Comparison of ENCODE assay signal across 26 cellular contexts in genomic region chr14:103308717-103309616, GRCh38.
"Had no signal": no experiment of that assay in that cellular context is flagged by ENCODE, and none has a peak within 500 bp of the region (broad histone marks: within the 10 kb centered on the region; RNA-seq: fewer than 3 reads in every experiment).

No MANE protein-coding gene starts in this region.

- H3K9me3 ChIP-seq: SJSA1 had no signal

- H3K4me1 ChIP-seq: Peyer's patch, SJSA1 had no signal

- H3K27ac Mint-ChIP-seq: activated B cell treated with CpG ODN at 0.5 μM for 24 hours; activated CD4-positive, alpha-beta T cell treated with anti-CD3 and anti-CD28 coated beads, Interleukin-2, amount 10 ng/mL, durations not matched to agents 24 days and 14 days; activated CD8-positive, alpha-beta memory T cell treated with anti-CD3 and anti-CD28 coated beads, Interleukin-2, amount 10 ng/mL, durations not matched to agents 7 days and 5 days; activated naive CD4-positive, alpha-beta T cell treated with anti-CD3 and anti-CD28 coated beads for 36 hours; activated naive CD8-positive, alpha-beta T cell; activated T-cell treated with anti-CD3 and anti-CD28 coated beads, Interleukin-2, amount 50 U/mL, for 24 hours; activated T-helper 1 cell treated with anti-CD3 and anti-CD28 coated beads, Interleukin-12 subunit alpha, Interleukin-12 subunit beta, Interleukin-2, Interleukin-4 antibody, amounts not matched to agents 30 ng/mL and 10 ng/mL and 1 ng/mL, durations not matched to agents 14 hours and 24 hours and 36 hours; T-helper 1 cell treated with Interleukin-12 subunit alpha and Interleukin-12 subunit beta and Interleukin-4 antibody, amounts not matched to agents 30 μg/mL and 1 μg/mL, for 36 hours had no signal

- H3K4me3 Mint-ChIP-seq: activated B cell treated with CpG ODN at 0.5 μM for 24 hours; activated CD4-positive, alpha-beta T cell treated with anti-CD3 and anti-CD28 coated beads, Interleukin-2, amount 10 ng/mL, durations not matched to agents 24 days and 14 days; activated CD8-positive, alpha-beta memory T cell treated with anti-CD3 and anti-CD28 coated beads, Interleukin-2, amount 10 ng/mL, durations not matched to agents 7 days and 5 days; activated naive CD4-positive, alpha-beta T cell treated with anti-CD3 and anti-CD28 coated beads for 36 hours; activated naive CD8-positive, alpha-beta T cell; activated T-cell treated with anti-CD3 and anti-CD28 coated beads, Interleukin-2, amount 50 U/mL, for 24 hours; activated T-helper 1 cell treated with anti-CD3 and anti-CD28 coated beads, Interleukin-12 subunit alpha, Interleukin-12 subunit beta, Interleukin-2, Interleukin-4 antibody, amounts not matched to agents 30 ng/mL and 10 ng/mL and 1 ng/mL, durations not matched to agents 14 hours and 24 hours and 36 hours; T-helper 1 cell treated with Interleukin-12 subunit alpha and Interleukin-12 subunit beta and Interleukin-4 antibody, amounts not matched to agents 30 μg/mL and 1 μg/mL, for 36 hours had no signal

- H3K36me3 Mint-ChIP-seq: activated CD8-positive, alpha-beta memory T cell treated with anti-CD3 and anti-CD28 coated beads, Interleukin-2, amount 10 ng/mL, durations not matched to agents 7 days and 5 days; activated naive CD8-positive, alpha-beta T cell had no signal

- ATAC-seq: activated CD8-positive, alpha-beta memory T cell treated with anti-CD3 and anti-CD28 coated beads, Interleukin-2, amount 10 ng/mL, durations not matched to agents 7 days and 5 days had no signal

- H3K4me3 ChIP-seq: Peyer's patch, SJSA1 had no signal

- H3K9me3 Mint-ChIP-seq: activated CD4-positive, alpha-beta T cell treated with anti-CD3 and anti-CD28 coated beads, Interleukin-2, amount 10 ng/mL, durations not matched to agents 24 days and 14 days; activated naive CD4-positive, alpha-beta T cell treated with anti-CD3 and anti-CD28 coated beads for 36 hours; activated T-cell treated with anti-CD3 and anti-CD28 coated beads, Interleukin-2, amount 50 U/mL, for 24 hours; activated T-helper 1 cell treated with anti-CD3 and anti-CD28 coated beads, Interleukin-12 subunit alpha, Interleukin-12 subunit beta, Interleukin-2, Interleukin-4 antibody, amounts not matched to agents 30 ng/mL and 10 ng/mL and 1 ng/mL, durations not matched to agents 14 hours and 24 hours and 36 hours; T-helper 1 cell treated with Interleukin-12 subunit alpha and Interleukin-12 subunit beta and Interleukin-4 antibody, amounts not matched to agents 30 μg/mL and 1 μg/mL, for 36 hours had no signal

- H3K36me3 ChIP-seq: brain microvascular endothelial cell, Peyer's patch, SJSA1 had no signal

- H3K4me1 Mint-ChIP-seq: activated B cell treated with CpG ODN at 0.5 μM for 24 hours; activated CD4-positive, alpha-beta T cell treated with anti-CD3 and anti-CD28 coated beads, Interleukin-2, amount 10 ng/mL, durations not matched to agents 24 days and 14 days; activated CD8-positive, alpha-beta memory T cell treated with anti-CD3 and anti-CD28 coated beads, Interleukin-2, amount 10 ng/mL, durations not matched to agents 7 days and 5 days had no signal

- H3K27ac ChIP-seq: brain microvascular endothelial cell, Peyer's patch, RWPE1, SJSA1 had no signal

- DNase-seq: activated B cell treated with CpG ODN at 0.5 μM for 24 hours; activated CD4-positive, alpha-beta T cell treated with anti-CD3 and anti-CD28 coated beads for 1 hour; activated CD4-positive, alpha-beta T cell treated with anti-CD3 and anti-CD28 coated beads, Interleukin-2, amount 10 ng/mL, durations not matched to agents 24 days and 14 days; activated CD4-positive, alpha-beta T cell treated with anti-CD3 and anti-CD28 coated beads, Interleukin-2, amount 50 U/mL, for 48 hours; activated CD8-positive, alpha-beta memory T cell treated with anti-CD3 and anti-CD28 coated beads, Interleukin-2, amount 10 ng/mL, durations not matched to agents 7 days and 5 days; activated gamma-delta T cell; activated naive CD4-positive, alpha-beta T cell treated with anti-CD3 and anti-CD28 coated beads for 36 hours; activated T-cell treated with anti-CD3 and anti-CD28 coated beads, Interleukin-2, amount 50 U/mL, for 24 hours; amygdala; brain microvascular endothelial cell; cerebellar nuclear complex; Kasumi-1; NCI-H1048; NCI-H146; NCI-H187 treated with DMSO at 0.1 percent for 48 hours; NCI-H2081 treated with DMSO at 0.1 percent for 48 hours; NCI-H446; NCI-H524; Peyer's patch; SHP77; T-helper 9 cell had no signal

- H3K27me3 ChIP-seq: brain microvascular endothelial cell, Peyer's patch, SJSA1 had no signal
